Comparison of ENCODE assay signal across 9 cellular contexts in the genomic region with DNA sequence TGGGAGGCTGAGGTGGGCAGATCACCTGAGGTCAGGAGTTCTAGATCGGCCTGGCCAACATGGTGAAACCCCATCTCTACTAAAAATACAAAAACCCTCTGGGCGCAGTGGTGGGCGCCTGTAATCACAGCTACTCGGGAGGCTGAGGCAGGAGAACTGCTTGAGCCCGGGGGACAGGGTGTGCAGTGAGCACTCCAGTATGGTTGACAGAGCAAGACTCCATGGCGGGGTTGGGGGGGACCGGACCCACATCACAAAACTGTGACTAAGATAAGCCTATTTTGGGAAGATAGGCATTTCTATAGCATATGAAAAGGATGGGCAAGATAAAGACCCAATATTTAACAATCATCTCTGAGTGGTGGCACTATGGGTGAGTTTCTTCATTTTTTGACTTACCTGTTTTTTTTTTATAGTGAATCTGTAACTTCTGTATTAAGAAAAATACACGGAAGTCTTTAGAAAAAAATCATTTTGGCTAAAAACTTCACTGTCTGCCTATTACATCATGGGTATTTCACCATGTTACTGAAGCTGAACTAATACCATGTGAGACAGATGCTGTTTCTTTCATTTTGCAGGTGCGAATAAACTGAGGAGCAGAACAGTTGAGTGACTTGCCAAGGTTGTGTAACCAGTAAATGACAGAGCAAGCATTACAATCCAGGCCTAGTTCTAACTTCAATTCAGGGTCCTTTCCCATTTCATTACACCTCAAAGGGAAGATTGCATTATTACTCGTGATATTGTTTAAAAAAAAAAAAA. TPM values are rescaled to one million over a fixed set of nuclear protein-coding genes. Genes with fewer than 3 reads are reported as not detected.
A peak's percentile ranks its signal among the peaks of the same experiment; 100 is the strongest.
DNase-seq lines count a peak whose midpoint lies in the region; ATAC-seq and TF ChIP-seq lines count a peak whose summit lies in the region.
"Had no signal": no experiment of that assay in that cellular context is flagged by ENCODE, and none has a peak within 500 bp of the region (broad histone marks: within the 10 kb centered on the region; RNA-seq: fewer than 3 reads in every experiment).

No MANE protein-coding gene starts in this region.

- no peak overlapping the region for H3K27ac ChIP-seq in iPS-18a (ENCODE audit: low read length)
- no peak overlapping the region for H3K27ac ChIP-seq in substantia nigra (ENCODE audit: low read depth, low read length, poor library complexity, severe bottlenecking)

- POLR2A ChIA-PET in activated CD4-positive, alpha-beta T cell treated with anti-CD3 and anti-CD28 coated beads, Interleukin-2, amount 10 ng/mL, durations not matched to agents 7 days and 5 days (lab: Charles Lee), result no interaction called here
- POLR2A ChIA-PET in activated B cell treated with CpG ODN at 0.5 μM for 24 hours (lab: Charles Lee), result interaction anchor here (0.7 to 2.4 kb wide), 3 partner anchors 10 to 331 kb away, joined by 3 to 12 read pairs (median 7); no protein-coding TSS in a partner anchor

- intact Hi-C loops in activated B cell treated with CpG ODN at 0.5 μM for 24 hours (cut with micrococcal nuclease), result loop anchor here (5.0 kb wide), 1 partner anchor 173 kb away; a partner anchor contains a TSS

- H3K27me3 Mint-ChIP-seq in activated CD4-positive, alpha-beta T cell treated with anti-CD3 and anti-CD28 coated beads, Interleukin-2, amount 10 ng/mL, durations not matched to agents 7 days and 5 days, result no peaks in the 10 kb centered on the region
- H3K27me3 Mint-ChIP-seq in activated B cell treated with CpG ODN at 0.5 μM for 24 hours, result no peaks in the 10 kb centered on the region
- H3K27me3 Mint-ChIP-seq in stimulated activated naive B cell treated with anti-CD40 and anti-IgM and Interleukin-4, amounts not matched to agents 10 μg/mL and 1 μg/mL and 100 μg/mL, for 72 hours, result no peaks in the 10 kb centered on the region

- ATAC-seq in activated B cell treated with CpG ODN at 0.5 μM for 24 hours (ENCODE audit: low read depth), result no peak
- ATAC-seq in stimulated activated naive B cell treated with anti-CD40 and anti-IgM and Interleukin-4, amounts not matched to agents 10 μg/mL and 1 μg/mL and 100 μg/mL, for 72 hours (replicated peaks), result no peak
- ATAC-seq in HG02678 (IDR thresholded peaks at IDR 0.05; ENCODE audit: unreplicated experiment), result no peak

- peaks cover 51% of the 10 kb centered on the region for H3K4me1 Mint-ChIP-seq in activated CD4-positive, alpha-beta T cell treated with anti-CD3 and anti-CD28 coated beads, Interleukin-2, amount 10 ng/mL, durations not matched to agents 7 days and 5 days
- peaks cover 58% of the 10 kb centered on the region for H3K4me1 Mint-ChIP-seq in activated B cell treated with CpG ODN at 0.5 μM for 24 hours
- H3K4me1 Mint-ChIP-seq in stimulated activated naive B cell treated with anti-CD40 and anti-IgM and Interleukin-4, amounts not matched to agents 10 μg/mL and 1 μg/mL and 100 μg/mL, for 72 hours, result peaks cover 23 to 51% of the 10 kb centered on the region in 2 donors

- peaks cover 4% of the 10 kb centered on the region for H3K36me3 ChIP-seq in iPS-18a (ENCODE audit: control insufficient read depth, low read depth, low read length)

- H3K27me3 ChIP-seq in iPS-18a (ENCODE audit: control insufficient read depth, insufficient read depth, low read length), result no peaks in the 10 kb centered on the region

- H3K36me3 Mint-ChIP-seq in activated CD4-positive, alpha-beta T cell treated with anti-CD3 and anti-CD28 coated beads, Interleukin-2, amount 10 ng/mL, durations not matched to agents 7 days and 5 days (ENCODE audit: low read depth), result peaks cover 32% of the 10 kb centered on the region
- peaks cover 25% of the 10 kb centered on the region for H3K36me3 Mint-ChIP-seq in activated B cell treated with CpG ODN at 0.5 μM for 24 hours (ENCODE audit: low read depth)
- H3K36me3 Mint-ChIP-seq in stimulated activated naive B cell treated with anti-CD40 and anti-IgM and Interleukin-4, amounts not matched to agents 10 μg/mL and 1 μg/mL and 100 μg/mL, for 72 hours, result peaks cover 14 to 25% of the 10 kb centered on the region in 2 donors

- no peak overlapping the region for H3K9ac ChIP-seq in iPS-18a (ENCODE audit: low read length)

- H3K27ac Mint-ChIP-seq in activated CD4-positive, alpha-beta T cell treated with anti-CD3 and anti-CD28 coated beads, Interleukin-2, amount 10 ng/mL, durations not matched to agents 7 days and 5 days, result peak overlapping the region; percentile 93
- H3K27ac Mint-ChIP-seq in activated B cell treated with CpG ODN at 0.5 μM for 24 hours, result peak overlapping the region; percentile 97
- no peak overlapping the region for H3K27ac Mint-ChIP-seq in stimulated activated naive B cell treated with anti-CD40 and anti-IgM and Interleukin-4, amounts not matched to agents 10 μg/mL and 1 μg/mL and 100 μg/mL, for 72 hours

- DNase-seq in activated CD4-positive, alpha-beta T cell treated with anti-CD3 and anti-CD28 coated beads, Interleukin-2, amount 10 ng/mL, durations not matched to agents 7 days and 5 days, result no peak
- DNase-seq in activated CD4-positive, alpha-beta T cell treated with anti-CD3 and anti-CD28 coated beads, Interleukin-2, amount 50 U/mL, for 4 hours, result no peak
- DNase-seq in activated B cell treated with CpG ODN at 0.5 μM for 24 hours, result no peak
- DNase-seq in stimulated activated naive B cell treated with anti-CD40 and anti-IgM and Interleukin-4, amounts not matched to agents 10 μg/mL and 1 μg/mL and 100 μg/mL, for 72 hours, result no peak
- no peak for DNase-seq in substantia nigra (lab: John Stamatoyannopoulos, UW)
- no peak for DNase-seq in NCI-H2107 treated with DMSO at 0.1 percent for 48 hours (lab: John Stamatoyannopoulos, UW; ENCODE audit: unreplicated experiment)
- DNase-seq: NCI-H2171 treated with DMSO at 0.1 percent for 48 hours had no signal

- peak overlapping the region; percentile 97 for H3K4me3 Mint-ChIP-seq in activated CD4-positive, alpha-beta T cell treated with anti-CD3 and anti-CD28 coated beads, Interleukin-2, amount 10 ng/mL, durations not matched to agents 7 days and 5 days
- H3K4me3 Mint-ChIP-seq in activated B cell treated with CpG ODN at 0.5 μM for 24 hours, result peak overlapping the region; percentile 96
- peak overlapping the region; percentile 97 to 98 for H3K4me3 Mint-ChIP-seq in stimulated activated naive B cell treated with anti-CD40 and anti-IgM and Interleukin-4, amounts not matched to agents 10 μg/mL and 1 μg/mL and 100 μg/mL, for 72 hours

- peaks cover 15% of the 10 kb centered on the region for H3K4me1 ChIP-seq in iPS-18a (ENCODE audit: control insufficient read depth, low read depth, low read length)

- no peaks in the 10 kb centered on the region for H3K9me3 ChIP-seq in iPS-18a (ENCODE audit: control insufficient read depth, low read depth, low read length)

- H3K4me3 ChIP-seq in iPS-18a (ENCODE audit: low read length), result peak overlapping the region; percentile 73

- CTCF ChIA-PET in activated CD4-positive, alpha-beta T cell treated with anti-CD3 and anti-CD28 coated beads, Interleukin-2, amount 10 ng/mL, durations not matched to agents 7 days and 5 days (lab: Charles Lee), result interaction anchor here (0.7 to 3.6 kb wide), 7 partner anchors 8 to 27 kb away, joined by 3 to 35 read pairs (median 6); a partner anchor contains a TSS
- CTCF ChIA-PET in activated B cell treated with CpG ODN at 0.5 μM for 24 hours (lab: Charles Lee), result interaction anchor here (1.9 kb wide), 1 partner anchor 10 kb away, joined by 4 read pairs; no protein-coding TSS in a partner anchor

- no peak for TF ChIP-seq CTCF in activated B cell treated with CpG ODN at 0.5 μM for 24 hours (IDR thresholded peaks at IDR 0.05)

- H3K9me3 Mint-ChIP-seq in activated CD4-positive, alpha-beta T cell treated with anti-CD3 and anti-CD28 coated beads, Interleukin-2, amount 10 ng/mL, durations not matched to agents 7 days and 5 days, result no peaks in the 10 kb centered on the region
- no peaks in the 10 kb centered on the region for H3K9me3 Mint-ChIP-seq in activated B cell treated with CpG ODN at 0.5 μM for 24 hours
- no peaks in the 10 kb centered on the region for H3K9me3 Mint-ChIP-seq in stimulated activated naive B cell treated with anti-CD40 and anti-IgM and Interleukin-4, amounts not matched to agents 10 μg/mL and 1 μg/mL and 100 μg/mL, for 72 hours

RNA-seq across cellular contexts. Expression of a gene that starts 2.5 kb away (rescaled TPM):
- 100 to 1,000 TPM; 102 to 105 TPM for total RNA-seq in activated CD4-positive, alpha-beta T cell treated with anti-CD3 and anti-CD28 coated beads, Interleukin-2, amount 10 ng/mL, durations not matched to agents 7 days and 5 days
- total RNA-seq in activated B cell treated with CpG ODN at 0.5 μM for 24 hours, result 129 and 136 TPM in 2 replicates

RNA-seq across cellular contexts. Expression of a gene that starts 14.9 kb away (rescaled TPM):
- 10 to 100 TPM; 34.2 to 40.5 TPM for total RNA-seq in activated CD4-positive, alpha-beta T cell treated with anti-CD3 and anti-CD28 coated beads, Interleukin-2, amount 10 ng/mL, durations not matched to agents 7 days and 5 days
- total RNA-seq in activated B cell treated with CpG ODN at 0.5 μM for 24 hours, result 27.1 and 32.8 TPM in 2 replicates

RNA-seq across cellular contexts. Expression of a gene that starts 28.3 kb away (rescaled TPM):
- 10 to 100 TPM; 17.2 to 20.3 TPM for total RNA-seq in activated CD4-positive, alpha-beta T cell treated with anti-CD3 and anti-CD28 coated beads, Interleukin-2, amount 10 ng/mL, durations not matched to agents 7 days and 5 days
- 19.5 and 20.4 TPM in 2 replicates for total RNA-seq in activated B cell treated with CpG ODN at 0.5 μM for 24 hours

RNA-seq across cellular contexts. Expression of a gene that starts 28.4 kb away (rescaled TPM):
- 100 to 1,000 TPM; 105 to 110 TPM for total RNA-seq in activated CD4-positive, alpha-beta T cell treated with anti-CD3 and anti-CD28 coated beads, Interleukin-2, amount 10 ng/mL, durations not matched to agents 7 days and 5 days
- 95.9 and 102 TPM in 2 replicates for total RNA-seq in activated B cell treated with CpG ODN at 0.5 μM for 24 hours

RNA-seq across cellular contexts. Expression of a gene that starts 36.0 kb away (rescaled TPM):
- under 1 TPM in 1 of 2 experiments, not detected in 1; 0.25 TPM for total RNA-seq in activated CD4-positive, alpha-beta T cell treated with anti-CD3 and anti-CD28 coated beads, Interleukin-2, amount 10 ng/mL, durations not matched to agents 7 days and 5 days
- total RNA-seq in activated B cell treated with CpG ODN at 0.5 μM for 24 hours, result 0.16 TPM in 1 of 2 replicates, not detected in the other
